Comparison of ENCODE assay signal across 7 cellular contexts in genomic region chr5:82971034-82971776, GRCh38.
DNase-seq lines count a peak whose midpoint lies in the region; ATAC-seq, FAIRE-seq and TF ChIP-seq lines count a peak whose summit lies in the region.
"Not testable (repeated sequence)": the region's sequence is repeated elsewhere in the genome, so short reads cannot be mapped to it uniquely, and the experiment has no call there.

No MANE protein-coding gene starts in this region.

- H3K23me2 ChIP-seq in H1 (ENCODE audit: low read depth, low read length), result not testable (repeated sequence)

- H3K23ac ChIP-seq in IMR-90 (ENCODE audit: low read depth, low read length); H1 (ENCODE audit: insufficient read length); neuronal stem cell (ENCODE audit: low read depth, low read length, poor library complexity): not testable (repeated sequence)

- TF ChIP-seq RAD21 in A549 (conservative IDR thresholded peaks at IDR 0.05 in 1 of 2, IDR thresholded peaks at IDR 0.05 in 1 of 2); IMR-90 (IDR thresholded peaks at IDR 0.05; ENCODE audit: low read length); K562 (CRISPR knock-in tag; conservative IDR thresholded peaks at IDR 0.05 in 1 of 2, IDR thresholded peaks at IDR 0.05 in 1 of 2); H1 (IDR thresholded peaks at IDR 0.05 in 1 of 2, conservative IDR thresholded peaks at IDR 0.05 in 1 of 2; ENCODE audit: low read depth in 2 of 2, low read length in 2 of 2): not testable (repeated sequence)

- POLR2A ChIA-PET in A549 (lab: Yijun Ruan, JAX); IMR-90 (lab: Charles Lee; ENCODE audit: unreplicated experiment); K562 (lab: Yijun Ruan, JAX): not testable (repeated sequence)
- POLR2A ChIA-PET in H1 (lab: Charles Lee; ENCODE audit: partially characterized antibody), result interaction anchor here (0.9 kb wide), 1 partner anchor 106 kb away, joined by 3 read pairs; the partner anchor contains the start of gene XRCC4

- H3K79me1 ChIP-seq in IMR-90 (ENCODE audit: low read depth in 1 of 2, low read length in 2 of 2); H1 (ENCODE audit: low read depth, low read length); neuronal stem cell (ENCODE audit: low read depth, low read length): not testable (repeated sequence)

- peaks cover 10% of the 10 kb centered on the region; the same call in 1 of the 2 replicates for H3K9me2 ChIP-seq in GM23338 (ENCODE audit: insufficient read depth)

- not testable (repeated sequence) for TF ChIP-seq CTCF in A549 (IDR thresholded peaks at IDR 0.05); GM23338 (conservative IDR thresholded peaks at IDR 0.05; ENCODE audit: low read depth in 2 of 2); IMR-90 (conservative IDR thresholded peaks at IDR 0.05; ENCODE audit: low read depth, low read length); K562 (IDR thresholded peaks at IDR 0.05 in 2 of 3, conservative IDR thresholded peaks at IDR 0.05 in 1 of 3; ENCODE audit: insufficient read depth in 2 of 3, low read depth in 1 of 3, low read length in 3 of 3); H1 (IDR thresholded peaks at IDR 0.05; ENCODE audit: control extremely low read depth in 1 of 3, insufficient read depth in 1 of 3, low read depth in 1 of 3, low read length in 3 of 3)

- H3K9ac ChIP-seq in IMR-90 (ENCODE audit: low read depth, low read length); K562 (ENCODE audit: insufficient read depth in 1 of 2, low read depth in 2 of 2, low read length in 2 of 2); H1 (replicated peaks in 1 of 4; ENCODE audit: extremely low read depth in 1 of 4, low read depth in 3 of 4, low read length in 3 of 4); neuronal stem cell (ENCODE audit: low read depth, low read length, poor library complexity): not testable (repeated sequence)

- not testable (repeated sequence) for H3K4me3 Mint-ChIP-seq in GM23338

- H3K4me3 ChIP-seq in A549; GM23338; HAP-1; IMR-90 (ENCODE audit: insufficient read depth, low read depth, low read length); K562; H1 (ENCODE audit: extremely low read depth in 1 of 4, insufficient read depth in 2 of 4, low read depth in 3 of 4, low read length in 4 of 4); neuronal stem cell (ENCODE audit: low read length in 2 of 2): not testable (repeated sequence)

- TF ChIP-seq EP300 in A549 (IDR thresholded peaks at IDR 0.05); K562 (IDR thresholded peaks at IDR 0.05; ENCODE audit: low read length); H1 (IDR thresholded peaks at IDR 0.05; ENCODE audit: borderline replicate concordance in 1 of 2, low read depth in 2 of 2, low read length in 2 of 2): not testable (repeated sequence)

- not testable (repeated sequence) for FAIRE-seq in A549 (lab: Jason Lieb, UNC); K562 (lab: Jason Lieb, UNC); H1 (lab: Jason Lieb, UNC)

- not testable (repeated sequence) for H4K91ac ChIP-seq in IMR-90 (ENCODE audit: insufficient read depth, low read depth, low read length); H1 (replicated peaks; ENCODE audit: insufficient read length, low read length); neuronal stem cell (ENCODE audit: low read depth, low read length, poor library complexity)

- not testable (repeated sequence) for H2BK12ac ChIP-seq in H1 (ENCODE audit: low read depth, low read length); neuronal stem cell (ENCODE audit: low read length)

- WGBS in A549 (ENCODE audit: missing lambda C conversion rate), result 82% methylated on average over 10 of the region's 10 CpGs
- 80% methylated on average over 1 of the region's 10 CpGs; no CpG with 5 or more reads in 1 of the 2 experiments for WGBS in IMR-90 (ENCODE audit: extremely low coverage in 2 of 2, insufficient read length in 1 of 2), 2 experiments
- 22% methylated on average over 10 of the region's 10 CpGs for WGBS in K562 (ENCODE audit: insufficient coverage, low coverage, missing lambda C conversion rate)
- 94% methylated on average over 10 of the region's 10 CpGs; no CpG with 5 or more reads in 1 of the 2 experiments for WGBS in H1 (ENCODE audit: extremely low coverage in 1 of 2, insufficient coverage in 1 of 2, insufficient read length in 1 of 2, insufficient replicate concordance in 2 of 2, low coverage in 1 of 2, low lambda C conversion rate in 2 of 2, missing lambda C conversion rate in 1 of 2), 2 experiments
- no CpG with 5 or more reads among the region's 10 CpGs for WGBS in neuronal stem cell (ENCODE audit: extremely low coverage in 2 of 2, insufficient read length in 2 of 2, insufficient replicate concordance in 1 of 2), 2 donors

- CTCF ChIA-PET in A549 (lab: Yijun Ruan, JAX), result interaction anchor here (1.2 kb wide), 1 partner anchor 11 kb away, joined by 3 read pairs; no protein-coding TSS in a partner anchor
- CTCF ChIA-PET in IMR-90 (lab: Yijun Ruan, JAX); K562 (lab: Yijun Ruan, JAX; ENCODE audit: low intra/inter-chr PET ratio): not testable (repeated sequence)
- CTCF ChIA-PET in H1 (lab: Charles Lee; ENCODE audit: partially characterized antibody), result interaction anchor here (0.9 kb wide), 1 partner anchor 329 kb away, joined by 3 read pairs; no protein-coding TSS in a partner anchor

- not testable (repeated sequence) for H2BK120ac ChIP-seq in IMR-90 (ENCODE audit: low read depth, low read length); H1 (replicated peaks; ENCODE audit: low read depth, low read length); neuronal stem cell (ENCODE audit: low read depth, low read length)

- H3K9me1 ChIP-seq in IMR-90 (ENCODE audit: insufficient read depth, low read length); K562 (ENCODE audit: control insufficient read depth, insufficient read depth, low read length): not testable (repeated sequence)

- DNase-seq in A549 (ENCODE audit: low read depth in 1 of 2, low spot score in 1 of 2); GM23338 (ENCODE audit: low spot score); IMR-90; K562 (ENCODE audit: extremely low read depth in 1 of 4, low spot score in 3 of 4); H1 (ENCODE audit: low read depth in 1 of 2, low spot score in 2 of 2); neuronal stem cell (ENCODE audit: low spot score): not testable (repeated sequence)
- DNase-seq in HAP-1 (ENCODE audit: low spot score in 2 of 2), result peak; percentile 80 to 81

- in situ Hi-C loops in HAP-1 (cut with MboI; ENCODE audit: low sequenced_read_pairs); IMR-90 (cut with MboI; ENCODE audit: low sequenced_read_pairs); K562 (cut with MboI): not testable (repeated sequence)

- H3K36me3 Mint-ChIP-seq in GM23338 (ENCODE audit: low read depth), result peaks cover 48% of the 10 kb centered on the region

- H2AK5ac ChIP-seq in IMR-90 (ENCODE audit: low read depth, low read length); H1 (ENCODE audit: low read depth, low read length); neuronal stem cell (ENCODE audit: low read depth, low read length): not testable (repeated sequence)

- H3K27me3 Mint-ChIP-seq in GM23338 (ENCODE audit: insufficient read depth, low read depth, poor library complexity), result peaks cover 13% of the 10 kb centered on the region

- H3K36me3 ChIP-seq in GM23338 (ENCODE audit: insufficient read depth), result peaks cover 13% of the 10 kb centered on the region
- H3K36me3 ChIP-seq in HAP-1 (replicated peaks); IMR-90 (ENCODE audit: control insufficient read depth, insufficient read depth, low read length); K562 (ENCODE audit: control insufficient read depth, insufficient read depth, low read length); H1 (ENCODE audit: control insufficient read depth in 2 of 4, insufficient read depth in 4 of 4, low read length in 3 of 4); neuronal stem cell (replicated peaks in 1 of 2; ENCODE audit: control insufficient read depth in 2 of 2, insufficient read depth in 2 of 2, low read length in 2 of 2): not testable (repeated sequence)

- not testable (repeated sequence) for H3K9me3 ChIP-seq in A549; HAP-1; K562 (replicated peaks; ENCODE audit: control insufficient read depth, insufficient read depth, low read depth, low read length)
- H3K9me3 ChIP-seq in IMR-90 (ENCODE audit: control insufficient read depth, insufficient read depth, low read length) (peaks cover 14% of the 10 kb centered on the region), H1 (ENCODE audit: insufficient read depth in 2 of 2, low read depth in 1 of 2, low read length in 1 of 2) (peaks cover 15 to 18% of the 10 kb centered on the region in 2 experiments), neuronal stem cell (replicated peaks in 1 of 2; ENCODE audit: control insufficient read depth in 2 of 2, insufficient read depth in 1 of 2, low read depth in 1 of 2, low read length in 2 of 2) (peaks cover 10 to 13% of the 10 kb centered on the region in 2 donors)

- not testable (repeated sequence) for H3K56ac ChIP-seq in IMR-90 (ENCODE audit: extremely low read depth, insufficient read depth, low read length); H1 (replicated peaks; ENCODE audit: insufficient read length, low read depth, low read length)

- H2BK5ac ChIP-seq in IMR-90 (ENCODE audit: low read depth, low read length, poor library complexity, severe bottlenecking); H1 (ENCODE audit: low read depth, low read length); neuronal stem cell (ENCODE audit: low read length): not testable (repeated sequence)

- H3K27ac ChIP-seq in A549; GM23338 (ENCODE audit: low read depth); IMR-90 (ENCODE audit: insufficient read depth, low read length); K562 (ENCODE audit: extremely low read depth, low read depth, low read length); H1 (ENCODE audit: low read depth, low read length); neuronal stem cell (replicated peaks; ENCODE audit: low read length): not testable (repeated sequence)

- not testable (repeated sequence) for H3F3A ChIP-seq in GM23338 (replicated peaks; ENCODE audit: low read depth)

- not testable (repeated sequence) for H3K18ac ChIP-seq in IMR-90 (ENCODE audit: low read depth, low read length); H1 (ENCODE audit: extremely low read depth, low read length); neuronal stem cell (ENCODE audit: low read length)

- H3K9me3 Mint-ChIP-seq in GM23338, result peaks cover 49% of the 10 kb centered on the region

- not testable (repeated sequence) for TF ChIP-seq POLR2A in A549 (IDR thresholded peaks at IDR 0.05; ENCODE audit: low read length); IMR-90 (IDR thresholded peaks at IDR 0.05; ENCODE audit: low read depth, low read length); K562 (conservative IDR thresholded peaks at IDR 0.05); H1 (IDR thresholded peaks at IDR 0.05; ENCODE audit: control extremely low read depth in 1 of 2, low read depth in 2 of 2, low read length in 2 of 2)

- ATAC-seq in A549; GM23338; IMR-90 (ENCODE audit: low read depth); K562: not testable (repeated sequence)

- H4K5ac ChIP-seq in IMR-90 (ENCODE audit: low read depth, low read length); H1 (ENCODE audit: insufficient read length, low read depth, low read length): not testable (repeated sequence)

- not testable (repeated sequence) for H3K27ac Mint-ChIP-seq in GM23338

- not testable (repeated sequence) for H2AFZ ChIP-seq in GM23338; IMR-90 (replicated peaks; ENCODE audit: low read length, poor library complexity); H1 (ENCODE audit: low read length)
- H2AFZ ChIP-seq in K562 (ENCODE audit: low read depth, low read length) (peak overlapping the region; percentile 59), neuronal stem cell (ENCODE audit: low read length) (peak overlapping the region; percentile 36)

- not testable (repeated sequence) for H3K4ac ChIP-seq in IMR-90 (ENCODE audit: low read depth, low read length); H1 (replicated peaks; ENCODE audit: insufficient read length, low read depth, low read length); neuronal stem cell (ENCODE audit: low read length)

- H3K4me1 ChIP-seq in A549 (peaks cover 12% of the 10 kb centered on the region), GM23338 (ENCODE audit: insufficient read depth) (peaks cover 17% of the 10 kb centered on the region), HAP-1 (peaks cover 24% of the 10 kb centered on the region)
- H3K4me1 ChIP-seq in IMR-90 (ENCODE audit: control insufficient read depth, insufficient read depth, low read length); K562 (replicated peaks in 1 of 2; ENCODE audit: control insufficient read depth in 2 of 2, insufficient read depth in 2 of 2, low read length in 2 of 2); H1 (replicated peaks in 1 of 4; ENCODE audit: control insufficient read depth in 3 of 4, insufficient read depth in 4 of 4, low read length in 3 of 4); neuronal stem cell (ENCODE audit: control insufficient read depth in 2 of 2, insufficient read depth in 1 of 2, low read depth in 1 of 2, low read length in 2 of 2): not testable (repeated sequence)

- not testable (repeated sequence) for H3K14ac ChIP-seq in IMR-90 (replicated peaks; ENCODE audit: low read depth, low read length); H1 (ENCODE audit: insufficient read length); neuronal stem cell (ENCODE audit: low read length)

- not testable (repeated sequence) for H4K8ac ChIP-seq in IMR-90 (ENCODE audit: low read depth in 2 of 2, low read length in 2 of 2); H1 (ENCODE audit: extremely low read depth, insufficient read depth, low read length); neuronal stem cell (ENCODE audit: low read depth, low read length)

- H2BK20ac ChIP-seq in IMR-90 (ENCODE audit: low read depth, low read length); H1 (ENCODE audit: low read length): not testable (repeated sequence)

- peaks cover 24% of the 10 kb centered on the region for H3K4me1 Mint-ChIP-seq in GM23338

- not testable (repeated sequence) for H2AK9ac ChIP-seq in IMR-90 (replicated peaks; ENCODE audit: low read depth, low read length, poor library complexity)

- H3K27me3 ChIP-seq in GM23338 (ENCODE audit: insufficient read depth); HAP-1 (ENCODE audit: low read depth); IMR-90 (ENCODE audit: control insufficient read depth, insufficient read depth, low read length); K562 (ENCODE audit: control insufficient read depth in 2 of 2, insufficient read depth in 2 of 2, low read length in 2 of 2); H1 (replicated peaks in 1 of 4; ENCODE audit: control insufficient read depth in 3 of 4, extremely low read depth in 1 of 4, insufficient read depth in 3 of 4, low read length in 3 of 4); neuronal stem cell (ENCODE audit: control insufficient read depth in 3 of 3, insufficient read depth in 3 of 3, low read depth in 1 of 3, low read length in 3 of 3): not testable (repeated sequence)

- intact Hi-C loops in IMR-90 (cut with micrococcal nuclease); K562 (cut with micrococcal nuclease): not testable (repeated sequence)

- H4K20me1 ChIP-seq in GM23338 (replicated peaks; ENCODE audit: insufficient read depth); IMR-90 (ENCODE audit: insufficient read depth, low read length); K562 (replicated peaks; ENCODE audit: control insufficient read depth, insufficient read depth, low read length); H1 (replicated peaks in 1 of 2; ENCODE audit: control insufficient read depth in 1 of 2, insufficient read depth in 2 of 2, low read length in 2 of 2): not testable (repeated sequence)

- not testable (repeated sequence) for H3K4me2 ChIP-seq in A549; IMR-90 (ENCODE audit: low read depth, low read length); K562 (ENCODE audit: insufficient read depth, low read length); H1 (ENCODE audit: insufficient read depth in 1 of 2, low read depth in 2 of 2, low read length in 2 of 2); neuronal stem cell (ENCODE audit: insufficient read depth, low read length, poor library complexity, severe bottlenecking)
- 0 out of 2 replicates have a peak overlapping the region, but pooled peaks have one; percentile 32 for H3K4me2 ChIP-seq in GM23338

- not testable (repeated sequence) for H2BK15ac ChIP-seq in IMR-90 (ENCODE audit: low read depth, low read length); H1 (ENCODE audit: low read length); neuronal stem cell (ENCODE audit: low read length)

- BruUV-seq in IMR-90 (replicated peaks; lab: Mats Ljungman, UMichigan); K562 (replicated peaks; lab: Mats Ljungman, UMichigan): not testable (repeated sequence)

- dilution Hi-C loops in IMR-90 (cut with HindIII; ENCODE audit: low sequenced_read_pairs, unreplicated experiment), result not testable (repeated sequence)

- not testable (repeated sequence) for H3K79me2 ChIP-seq in GM23338 (replicated peaks; ENCODE audit: insufficient read depth); K562 (ENCODE audit: control insufficient read depth, insufficient read depth, low read length); H1 (ENCODE audit: control insufficient read depth in 1 of 2, insufficient read depth in 2 of 2, low read length in 2 of 2)
